In genomic region chr15:60155661-60156060, GRCh38 we compare ENCODE assay signal across 12 cellular contexts.
DNase-seq lines count a peak whose midpoint lies in the region; ATAC-seq lines count a peak whose summit lies in the region.
"Had no signal": no experiment of that assay in that cellular context is flagged by ENCODE, and none has a peak within 500 bp of the region (broad histone marks: within the 10 kb centered on the region; RNA-seq: fewer than 3 reads in every experiment).

No MANE protein-coding gene starts in this region.

- in situ Hi-C loops in ACHN (cut with HindIII; ENCODE audit: low pct_ligation_motif_present, low pct_unique_long_range_greater_than_20kb, low sequenced_read_pairs) (no loop called here), GM23248 (cut with MboI) (no loop called here)

- peaks cover 14% of the 10 kb centered on the region for H3K4me1 ChIP-seq in GM23248 (ENCODE audit: insufficient read depth)
- H3K4me1 ChIP-seq in adipocyte (ENCODE audit: control insufficient read depth, insufficient read depth, low read length): peaks cover 11% of the 10 kb centered on the region

- H3K9me3 ChIP-seq in GM23248 (ENCODE audit: low read depth): no peaks in the 10 kb centered on the region
- no peaks in the 10 kb centered on the region for H3K9me3 ChIP-seq in adipocyte (ENCODE audit: control insufficient read depth, low read length)
- H3K9me3 ChIP-seq: neutrophil had no signal

- H2AFZ ChIP-seq in GM23248: peak overlapping the region; percentile 56

- no peaks in the 10 kb centered on the region for H3K9me2 ChIP-seq in GM23248 (ENCODE audit: insufficient read depth)

- no peak overlapping the region for H3K27ac ChIP-seq in GM23248
- H3K27ac ChIP-seq: C4-2B, neutrophil had no signal

- H3K9ac ChIP-seq in GM23248 (peak overlapping the region; percentile 5; the same call in 1 of the 2 replicates), adipocyte (ENCODE audit: low read length) (peak overlapping the region; percentile 29)

- peak; percentile 57 for DNase-seq in ACHN
- DNase-seq in GM23248: peak; percentile 63
- DNase-seq in adipocyte (ENCODE audit: low read depth): peak; percentile 54
- DNase-seq in iris pigment epithelial cell (ENCODE audit: low read depth): peak; percentile 70
- DNase-seq in NCI-H2107 treated with DMSO at 0.1 percent for 48 hours (lab: John Stamatoyannopoulos, UW; ENCODE audit: unreplicated experiment): no peak
- no peak for DNase-seq in posterior cingulate gyrus
- DNase-seq in stimulated activated naive CD4-positive, alpha-beta T cell (lab: John Stamatoyannopoulos, UW): no peak
- DNase-seq: glutamatergic neuron, left cardiac atrium had no signal

- H3K27me3 ChIP-seq in GM23248 (replicated peaks; ENCODE audit: insufficient read depth): peaks cover 15% of the 10 kb centered on the region; the same call in 1 of the 2 replicates
- peaks cover 18% of the 10 kb centered on the region for H3K27me3 ChIP-seq in adipocyte (replicated peaks; ENCODE audit: control insufficient read depth, insufficient read depth, low read length)

- H3K36me3 ChIP-seq in GM23248 (ENCODE audit: low read depth): no peaks in the 10 kb centered on the region
- H3K36me3 ChIP-seq in adipocyte (ENCODE audit: control insufficient read depth, insufficient read depth, low read length, severe bottlenecking): no peaks in the 10 kb centered on the region
- H3K36me3 ChIP-seq: neutrophil had no signal

- no peaks in the 10 kb centered on the region for H4K20me1 ChIP-seq in GM23248 (ENCODE audit: insufficient read depth)

- H3F3A ChIP-seq in GM23248 (ENCODE audit: insufficient read depth): peaks cover 12% of the 10 kb centered on the region

- no peaks in the 10 kb centered on the region for H3K79me2 ChIP-seq in GM23248 (ENCODE audit: insufficient read depth)

- peak overlapping the region; percentile 71 for H3K4me2 ChIP-seq in GM23248 (ENCODE audit: unreplicated experiment)

- ATAC-seq in HG03139 (IDR thresholded peaks at IDR 0.05; ENCODE audit: unreplicated experiment): no peak
- ATAC-seq: left cardiac atrium had no signal

- H3K4me3 ChIP-seq in GM23248 (peak overlapping the region; percentile 62), adipocyte (ENCODE audit: low read length) (peak overlapping the region; percentile 68)

- intact Hi-C loops in posterior cingulate gyrus (cut with DNase I): no loop called here

- WGBS in GM23248 (ENCODE audit: low coverage in 1 of 2, low lambda C conversion rate in 2 of 2, missing lambda C conversion rate in 2 of 2), 2 experiments: 0 to 1% methylated on average over 3 of the region's 3 CpGs

Comparison
In these comparisons a context has a peak if more than half of its experiments do, and no peak if none do; other contexts are left out.
1. DNase-seq: peak in ACHN (single experiment), GM23248 (single experiment), adipocyte (single experiment) and iris pigment epithelial cell (single experiment); none in NCI-H2107 treated with DMSO at 0.1 percent for 48 hours (single experiment), posterior cingulate gyrus (0 of 10) and stimulated activated naive CD4-positive, alpha-beta T cell (0 of 6).